ENCODE assay signal across 8 cellular contexts in the genomic region with DNA sequence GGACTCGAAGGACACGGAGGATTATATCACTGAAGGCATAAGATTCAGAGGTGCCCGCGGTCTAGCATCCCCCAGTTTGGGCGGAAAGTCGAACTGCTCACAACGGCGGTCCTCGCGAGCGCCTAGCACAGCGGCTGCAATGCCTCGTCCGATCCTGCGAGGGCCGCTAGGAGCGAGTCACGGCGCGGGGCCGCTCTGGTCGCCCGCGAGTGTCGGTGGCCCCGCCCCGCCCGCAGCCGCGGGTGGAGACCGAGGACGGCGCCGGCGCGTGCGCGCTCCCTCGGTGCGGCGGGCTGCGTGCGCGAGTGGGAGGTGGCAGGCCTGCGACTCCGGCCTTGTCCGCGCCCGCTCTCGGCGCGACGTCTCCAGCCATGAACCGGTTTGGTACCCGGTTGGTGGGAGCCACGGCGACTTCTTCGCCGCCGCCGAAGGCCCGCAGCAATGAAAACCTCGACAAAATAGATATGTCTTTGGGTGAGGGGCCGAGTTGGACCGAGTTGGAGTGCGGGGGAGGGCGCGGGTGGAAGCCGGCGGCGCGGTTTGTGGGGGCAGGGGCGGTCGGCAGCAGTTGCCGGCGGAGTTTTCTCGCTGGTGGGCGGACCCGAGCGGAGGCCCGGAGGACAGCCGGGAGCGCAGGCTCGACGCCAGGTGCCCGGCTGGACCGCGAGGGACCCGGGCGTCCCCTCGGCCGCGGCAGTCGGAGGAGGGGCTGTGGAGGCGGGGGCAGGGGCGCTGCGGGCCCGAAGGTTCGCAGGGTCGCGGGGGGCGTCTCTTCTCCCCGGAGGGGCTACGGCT. TPM values are rescaled to one million over a fixed set of nuclear protein-coding genes. Genes with fewer than 3 reads are reported as not detected.
DNase-seq lines count a peak whose midpoint lies in the region; ATAC-seq and TF ChIP-seq lines count a peak whose summit lies in the region.

A gene with protein sequence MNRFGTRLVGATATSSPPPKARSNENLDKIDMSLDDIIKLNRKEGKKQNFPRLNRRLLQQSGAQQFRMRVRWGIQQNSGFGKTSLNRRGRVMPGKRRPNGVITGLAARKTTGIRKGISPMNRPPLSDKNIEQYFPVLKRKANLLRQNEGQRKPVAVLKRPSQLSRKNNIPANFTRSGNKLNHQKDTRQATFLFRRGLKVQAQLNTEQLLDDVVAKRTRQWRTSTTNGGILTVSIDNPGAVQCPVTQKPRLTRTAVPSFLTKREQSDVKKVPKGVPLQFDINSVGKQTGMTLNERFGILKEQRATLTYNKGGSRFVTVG (plus strand): TSS at position 283 of the 795 bp plus-strand sequence. CDS start 89 bp downstream, at position 372.

- peak; percentile 12 for TF ChIP-seq CTCF in kidney epithelial cell (IDR thresholded peaks at IDR 0.05; ENCODE audit: insufficient read depth, low read length, poor library complexity, severe bottlenecking)

- ATAC-seq in GM19035 (IDR thresholded peaks at IDR 0.05; ENCODE audit: unreplicated experiment) (peak; percentile 64), HG03342 (IDR thresholded peaks at IDR 0.05; ENCODE audit: unreplicated experiment) (peak; percentile 73)

- DNase-seq in AG20443 (ENCODE audit: low spot score) (peak; percentile 98), NCI-H460 (ENCODE audit: extremely low read depth, low read depth) (peak; percentile 64), cerebellar nuclear complex (lab: John Stamatoyannopoulos, UW) (peak; percentile 8 to 66), kidney epithelial cell (ENCODE audit: low read depth) (peak; percentile 29)
- peak; percentile 88 for DNase-seq in activated CD4-positive, CD25-positive, alpha-beta regulatory T cell treated with anti-CD3 and anti-CD28 coated beads, Interleukin-2, amount 50 U/mL, for 72 hours
- peak; percentile 89 for DNase-seq in stimulated activated CD4-positive, alpha-beta T cell treated with anti-CD3 and anti-CD28 coated beads, Interleukin-15, amount 100 ng/mL, for 24 hours

- H3K36me3 ChIP-seq in kidney epithelial cell (ENCODE audit: control insufficient read depth, insufficient read depth, low read length), result no peaks in the 10 kb centered on the region

- H3K4me3 ChIP-seq in kidney epithelial cell (ENCODE audit: low read depth, low read length), result peak within 1 kb of the TSS; percentile 86

- H3K27me3 ChIP-seq in kidney epithelial cell (ENCODE audit: control insufficient read depth, insufficient read depth, low read length), result no peaks in the 10 kb centered on the region

RNA-seq across cellular contexts. Expression of the gene that starts here (rescaled TPM):
- 30.1 and 36.7 TPM in 2 replicates for total RNA-seq in NCI-H460 (2014; rRNA removed; shearing (Covaris generic))
- 8.7 and 10.9 TPM in 2 replicates for polyA plus RNA-seq in NCI-H460 (2014; cell fraction: nucleus; rRNA removed)
- 24.5 and 30.9 TPM in 2 replicates for total RNA-seq in kidney epithelial cell

Comparison
In these comparisons a context has a peak if more than half of its experiments do, and no peak if none do; other contexts are left out.
1. Peak in every context shown above with its lines: DNase-seq, ATAC-seq and H3K4me3 ChIP-seq.
2. DNase-seq: peak in every context shown above with its lines; median percentile 98 in AG20443; 89 in stimulated activated CD4-positive, alpha-beta T cell treated with anti-CD3 and anti-CD28 coated beads, Interleukin-15, amount 100 ng/mL, for 24 hours; 88 in activated CD4-positive, CD25-positive, alpha-beta regulatory T cell treated with anti-CD3 and anti-CD28 coated beads, Interleukin-2, amount 50 U/mL, for 72 hours; 64 in NCI-H460; 37 in cerebellar nuclear complex; 29 in kidney epithelial cell.